Comparison of ENCODE assay signal across 17 cellular contexts in genomic region chr3:52438579-52439425, GRCh38. TPM values are rescaled to one million over a fixed set of nuclear protein-coding genes. Genes with fewer than 3 reads are reported as not detected.
"Had no signal": no experiment of that assay in that cellular context is flagged by ENCODE, and none has a peak within 500 bp of the region (broad histone marks: within the 10 kb centered on the region; RNA-seq: fewer than 3 reads in every experiment).

No MANE protein-coding gene starts in this region.

- H3K4me1 ChIP-seq: ascending aorta, SJSA1 had no signal

- H3K9me3 ChIP-seq: ascending aorta, esophagus muscularis mucosa, gastroesophageal sphincter, heart right ventricle, SJSA1 had no signal

- H3K9me3 Mint-ChIP-seq: immature natural killer cell; nephron; stimulated activated naive CD8-positive, alpha-beta T cell treated with anti-CD3 and anti-CD28 coated beads, Interleukin-15, amount 100 ng/mL, for 72 hours; T-helper 1 cell treated with Interleukin-12 subunit alpha and Interleukin-12 subunit beta and Interleukin-4 antibody, amounts not matched to agents 30 μg/mL and 1 μg/mL, for 36 hours; type B pancreatic cell had no signal

- H3K36me3 Mint-ChIP-seq: immature natural killer cell, type B pancreatic cell had no signal

- H3K4me3 ChIP-seq: ascending aorta, esophagus muscularis mucosa, gastroesophageal sphincter, heart right ventricle, SJSA1 had no signal

- H3K4me3 Mint-ChIP-seq: immature natural killer cell; nephron; stimulated activated naive CD8-positive, alpha-beta T cell treated with anti-CD3 and anti-CD28 coated beads, Interleukin-15, amount 100 ng/mL, for 72 hours; T-helper 1 cell treated with Interleukin-12 subunit alpha and Interleukin-12 subunit beta and Interleukin-4 antibody, amounts not matched to agents 30 μg/mL and 1 μg/mL, for 36 hours; type B pancreatic cell had no signal

- ATAC-seq: stimulated activated naive CD8-positive, alpha-beta T cell treated with anti-CD3 and anti-CD28 coated beads, Interleukin-15, amount 100 ng/mL, for 72 hours had no signal

- H3K27me3 ChIP-seq: ascending aorta, esophagus muscularis mucosa, gastroesophageal sphincter, heart right ventricle, SJSA1 had no signal

- DNase-seq: activated CD4-positive, alpha-beta T cell treated with anti-CD3 and anti-CD28 coated beads, Interleukin-2, amount 50 U/mL, for 4 hours; activated naive CD4-positive, alpha-beta T cell treated with Interleukin-2 at 50 U/mL for 16 hours; effector CD4-positive, alpha-beta T cell; heart right ventricle; immature natural killer cell; stimulated activated CD4-positive, alpha-beta T cell treated with anti-CD3 and anti-CD28 coated beads, Interleukin-15, amount 100 ng/mL, for 24 hours; stimulated activated CD4-positive, alpha-beta T cell treated with anti-CD3 and anti-CD28 coated beads, Interleukin-2, amount 100 ng/mL, for 48 hours; stimulated activated naive CD8-positive, alpha-beta T cell treated with anti-CD3 and anti-CD28 coated beads, Interleukin-15, amount 100 ng/mL, for 72 hours had no signal

- H3K27ac ChIP-seq: ascending aorta, esophagus muscularis mucosa, gastroesophageal sphincter, SJSA1, WERI-Rb-1 had no signal

- H3K36me3 ChIP-seq: ascending aorta, gastroesophageal sphincter, SJSA1, WERI-Rb-1 had no signal

- H3K27me3 Mint-ChIP-seq: stimulated activated naive CD8-positive, alpha-beta T cell treated with anti-CD3 and anti-CD28 coated beads, Interleukin-15, amount 100 ng/mL, for 72 hours; type B pancreatic cell had no signal

- H3K4me1 Mint-ChIP-seq: immature natural killer cell; stimulated activated naive CD8-positive, alpha-beta T cell treated with anti-CD3 and anti-CD28 coated beads, Interleukin-15, amount 100 ng/mL, for 72 hours had no signal

- H3K27ac Mint-ChIP-seq: immature natural killer cell; nephron; T-helper 1 cell treated with Interleukin-12 subunit alpha and Interleukin-12 subunit beta and Interleukin-4 antibody, amounts not matched to agents 30 μg/mL and 1 μg/mL, for 36 hours; type B pancreatic cell had no signal

RNA-seq across cellular contexts. Expression of gene SEMA3G, which starts 6.1 kb away (rescaled TPM):
- polyA plus RNA-seq: immature natural killer cell had no signal

RNA-seq across cellular contexts. Expression of gene TNNC1, which starts 15.0 kb away (rescaled TPM):
- total RNA-seq: endothelial cell of umbilical vein had no signal
- polyA plus RNA-seq: immature natural killer cell had no signal

RNA-seq across cellular contexts. Expression of gene PHF7, which starts 28.3 kb away (rescaled TPM):
- total RNA-seq: ascending aorta had no signal
